In the genomic region with DNA sequence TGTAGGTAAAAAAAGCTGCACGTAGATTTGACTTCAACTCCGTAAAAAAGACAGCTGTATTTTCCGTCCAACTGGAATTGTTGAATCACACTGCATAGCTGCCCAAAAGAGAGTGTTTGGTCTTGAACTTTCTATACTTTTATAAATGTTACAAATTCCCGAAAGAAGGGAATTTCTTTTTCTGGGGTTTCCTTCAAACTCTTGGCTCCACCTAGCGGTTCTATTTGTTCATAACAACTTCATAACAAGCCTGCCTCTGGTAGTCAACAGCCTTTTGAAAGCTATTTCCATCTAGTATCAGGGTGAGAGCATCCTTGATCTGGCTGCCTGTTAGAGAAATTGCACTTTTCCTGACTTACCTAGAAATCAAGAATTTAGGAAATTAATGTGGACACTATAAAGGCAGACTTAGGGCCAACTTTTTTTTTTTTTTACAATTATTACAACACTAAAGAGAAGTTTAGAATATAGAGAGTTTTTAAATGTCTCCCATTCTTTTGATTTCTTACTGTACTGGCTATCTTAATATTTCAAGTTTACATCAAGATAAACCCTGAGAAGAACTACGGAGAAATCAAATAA, we compare ENCODE assay signal across 1 cellular context.
TF ChIP-seq lines count a peak whose summit lies in the region.

No MANE protein-coding gene starts in this region.

TF ChIP-seq in HepG2, 621 proteins besides CTCF, POLR2A, EP300 and RAD21 (continued from another document and continues in another):
- TF ChIP-seq, protein P1, sequence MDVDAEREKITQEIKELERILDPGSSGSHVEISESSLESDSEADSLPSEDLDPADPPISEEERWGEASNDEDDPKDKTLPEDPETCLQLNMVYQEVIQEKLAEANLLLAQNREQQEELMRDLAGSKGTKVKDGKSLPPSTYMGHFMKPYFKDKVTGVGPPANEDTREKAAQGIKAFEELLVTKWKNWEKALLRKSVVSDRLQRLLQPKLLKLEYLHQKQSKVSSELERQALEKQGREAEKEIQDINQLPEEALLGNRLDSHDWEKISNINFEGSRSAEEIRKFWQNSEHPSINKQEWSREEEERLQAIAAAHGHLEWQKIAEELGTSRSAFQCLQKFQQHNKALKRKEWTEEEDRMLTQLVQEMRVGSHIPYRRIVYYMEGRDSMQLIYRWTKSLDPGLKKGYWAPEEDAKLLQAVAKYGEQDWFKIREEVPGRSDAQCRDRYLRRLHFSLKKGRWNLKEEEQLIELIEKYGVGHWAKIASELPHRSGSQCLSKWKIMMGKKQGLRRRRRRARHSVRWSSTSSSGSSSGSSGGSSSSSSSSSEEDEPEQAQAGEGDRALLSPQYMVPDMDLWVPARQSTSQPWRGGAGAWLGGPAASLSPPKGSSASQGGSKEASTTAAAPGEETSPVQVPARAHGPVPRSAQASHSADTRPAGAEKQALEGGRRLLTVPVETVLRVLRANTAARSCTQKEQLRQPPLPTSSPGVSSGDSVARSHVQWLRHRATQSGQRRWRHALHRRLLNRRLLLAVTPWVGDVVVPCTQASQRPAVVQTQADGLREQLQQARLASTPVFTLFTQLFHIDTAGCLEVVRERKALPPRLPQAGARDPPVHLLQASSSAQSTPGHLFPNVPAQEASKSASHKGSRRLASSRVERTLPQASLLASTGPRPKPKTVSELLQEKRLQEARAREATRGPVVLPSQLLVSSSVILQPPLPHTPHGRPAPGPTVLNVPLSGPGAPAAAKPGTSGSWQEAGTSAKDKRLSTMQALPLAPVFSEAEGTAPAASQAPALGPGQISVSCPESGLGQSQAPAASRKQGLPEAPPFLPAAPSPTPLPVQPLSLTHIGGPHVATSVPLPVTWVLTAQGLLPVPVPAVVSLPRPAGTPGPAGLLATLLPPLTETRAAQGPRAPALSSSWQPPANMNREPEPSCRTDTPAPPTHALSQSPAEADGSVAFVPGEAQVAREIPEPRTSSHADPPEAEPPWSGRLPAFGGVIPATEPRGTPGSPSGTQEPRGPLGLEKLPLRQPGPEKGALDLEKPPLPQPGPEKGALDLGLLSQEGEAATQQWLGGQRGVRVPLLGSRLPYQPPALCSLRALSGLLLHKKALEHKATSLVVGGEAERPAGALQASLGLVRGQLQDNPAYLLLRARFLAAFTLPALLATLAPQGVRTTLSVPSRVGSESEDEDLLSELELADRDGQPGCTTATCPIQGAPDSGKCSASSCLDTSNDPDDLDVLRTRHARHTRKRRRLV (CRISPR knock-in tag; IDR thresholded peaks at IDR 0.05) = 0 out of 2 replicates have a peak, but pooled peaks have one; percentile 36
- 0 out of 2 replicates have a peak, but pooled peaks have one; percentile 26 for TF ChIP-seq TFE3 (CRISPR knock-in tag; IDR thresholded peaks at IDR 0.05)
- TF ChIP-seq PCBP1 (IDR thresholded peaks at IDR 0.05; ENCODE audit: borderline replicate concordance, low read depth, low read length) = no peak
- TF ChIP-seq PLSCR1 (CRISPR knock-in tag; IDR thresholded peaks at IDR 0.05; ENCODE audit: borderline replicate concordance) = no peak
- no peak for TF ChIP-seq SRSF9 (IDR thresholded peaks at IDR 0.05; ENCODE audit: borderline replicate concordance, insufficient read depth, low read depth, low read length, poor library complexity, severe bottlenecking)
- TF ChIP-seq MAFF (IDR thresholded peaks at IDR 0.05; ENCODE audit: low read depth, low read length) = no peak
- TF ChIP-seq ZNF33B (CRISPR knock-in tag; IDR thresholded peaks at IDR 0.05) = no peak
- no peak for TF ChIP-seq HNRNPLL (IDR thresholded peaks at IDR 0.05; ENCODE audit: low read depth, low read length, poor library complexity, severe bottlenecking)
- TF ChIP-seq ZNF274 (CRISPR knock-in tag; IDR thresholded peaks at IDR 0.05) = no peak
- TF ChIP-seq, protein P2, sequence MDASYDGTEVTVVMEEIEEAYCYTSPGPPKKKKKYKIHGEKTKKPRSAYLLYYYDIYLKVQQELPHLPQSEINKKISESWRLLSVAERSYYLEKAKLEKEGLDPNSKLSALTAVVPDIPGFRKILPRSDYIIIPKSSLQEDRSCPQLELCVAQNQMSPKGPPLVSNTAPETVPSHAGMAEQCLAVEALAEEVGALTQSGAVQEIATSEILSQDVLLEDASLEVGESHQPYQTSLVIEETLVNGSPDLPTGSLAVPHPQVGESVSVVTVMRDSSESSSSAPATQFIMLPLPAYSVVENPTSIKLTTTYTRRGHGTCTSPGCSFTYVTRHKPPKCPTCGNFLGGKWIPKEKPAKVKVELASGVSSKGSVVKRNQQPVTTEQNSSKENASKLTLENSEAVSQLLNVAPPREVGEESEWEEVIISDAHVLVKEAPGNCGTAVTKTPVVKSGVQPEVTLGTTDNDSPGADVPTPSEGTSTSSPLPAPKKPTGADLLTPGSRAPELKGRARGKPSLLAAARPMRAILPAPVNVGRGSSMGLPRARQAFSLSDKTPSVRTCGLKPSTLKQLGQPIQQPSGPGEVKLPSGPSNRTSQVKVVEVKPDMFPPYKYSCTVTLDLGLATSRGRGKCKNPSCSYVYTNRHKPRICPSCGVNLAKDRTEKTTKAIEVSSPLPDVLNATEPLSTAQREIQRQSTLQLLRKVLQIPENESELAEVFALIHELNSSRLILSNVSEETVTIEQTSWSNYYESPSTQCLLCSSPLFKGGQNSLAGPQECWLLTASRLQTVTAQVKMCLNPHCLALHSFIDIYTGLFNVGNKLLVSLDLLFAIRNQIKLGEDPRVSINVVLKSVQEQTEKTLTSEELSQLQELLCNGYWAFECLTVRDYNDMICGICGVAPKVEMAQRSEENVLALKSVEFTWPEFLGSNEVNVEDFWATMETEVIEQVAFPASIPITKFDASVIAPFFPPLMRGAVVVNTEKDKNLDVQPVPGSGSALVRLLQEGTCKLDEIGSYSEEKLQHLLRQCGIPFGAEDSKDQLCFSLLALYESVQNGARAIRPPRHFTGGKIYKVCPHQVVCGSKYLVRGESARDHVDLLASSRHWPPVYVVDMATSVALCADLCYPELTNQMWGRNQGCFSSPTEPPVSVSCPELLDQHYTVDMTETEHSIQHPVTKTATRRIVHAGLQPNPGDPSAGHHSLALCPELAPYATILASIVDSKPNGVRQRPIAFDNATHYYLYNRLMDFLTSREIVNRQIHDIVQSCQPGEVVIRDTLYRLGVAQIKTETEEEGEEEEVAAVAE (CRISPR knock-in tag; IDR thresholded peaks at IDR 0.05; ENCODE audit: borderline replicate concordance) = no peak
- no peak for TF ChIP-seq ZFP36L2 (CRISPR knock-in tag; IDR thresholded peaks at IDR 0.05)
- TF ChIP-seq STAG1 (CRISPR knock-in tag; IDR thresholded peaks at IDR 0.05) = peak; percentile 88
- TF ChIP-seq PAWR (CRISPR knock-in tag; IDR thresholded peaks at IDR 0.05; ENCODE audit: borderline replicate concordance) = no peak
- TF ChIP-seq ZNF761 (CRISPR knock-in tag; conservative IDR thresholded peaks at IDR 0.05) = no peak
- no peak for TF ChIP-seq ZKSCAN8 (CRISPR knock-in tag; IDR thresholded peaks at IDR 0.05; ENCODE audit: borderline replicate concordance)
- TF ChIP-seq GTF2F1 (IDR thresholded peaks at IDR 0.05; ENCODE audit: low read length) = no peak
- no peak for TF ChIP-seq YY1 (IDR thresholded peaks at IDR 0.05; ENCODE audit: insufficient read depth, insufficient replicate concordance, low read depth, low read length)
- TF ChIP-seq KLF15 (CRISPR knock-in tag; IDR thresholded peaks at IDR 0.05; ENCODE audit: borderline replicate concordance) = no peak
- no peak for TF ChIP-seq ZSCAN9 (CRISPR knock-in tag; IDR thresholded peaks at IDR 0.05; ENCODE audit: borderline replicate concordance)
- no peak for TF ChIP-seq ZNF383 (CRISPR knock-in tag; IDR thresholded peaks at IDR 0.05; ENCODE audit: borderline replicate concordance)
- TF ChIP-seq, protein P3, sequence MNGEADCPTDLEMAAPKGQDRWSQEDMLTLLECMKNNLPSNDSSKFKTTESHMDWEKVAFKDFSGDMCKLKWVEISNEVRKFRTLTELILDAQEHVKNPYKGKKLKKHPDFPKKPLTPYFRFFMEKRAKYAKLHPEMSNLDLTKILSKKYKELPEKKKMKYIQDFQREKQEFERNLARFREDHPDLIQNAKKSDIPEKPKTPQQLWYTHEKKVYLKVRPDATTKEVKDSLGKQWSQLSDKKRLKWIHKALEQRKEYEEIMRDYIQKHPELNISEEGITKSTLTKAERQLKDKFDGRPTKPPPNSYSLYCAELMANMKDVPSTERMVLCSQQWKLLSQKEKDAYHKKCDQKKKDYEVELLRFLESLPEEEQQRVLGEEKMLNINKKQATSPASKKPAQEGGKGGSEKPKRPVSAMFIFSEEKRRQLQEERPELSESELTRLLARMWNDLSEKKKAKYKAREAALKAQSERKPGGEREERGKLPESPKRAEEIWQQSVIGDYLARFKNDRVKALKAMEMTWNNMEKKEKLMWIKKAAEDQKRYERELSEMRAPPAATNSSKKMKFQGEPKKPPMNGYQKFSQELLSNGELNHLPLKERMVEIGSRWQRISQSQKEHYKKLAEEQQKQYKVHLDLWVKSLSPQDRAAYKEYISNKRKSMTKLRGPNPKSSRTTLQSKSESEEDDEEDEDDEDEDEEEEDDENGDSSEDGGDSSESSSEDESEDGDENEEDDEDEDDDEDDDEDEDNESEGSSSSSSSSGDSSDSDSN (CRISPR knock-in tag; IDR thresholded peaks at IDR 0.05) = no peak
- TF ChIP-seq SMARCC2 (IDR thresholded peaks at IDR 0.05) = no peak
- TF ChIP-seq POLR2AphosphoS5 (IDR thresholded peaks at IDR 0.05; ENCODE audit: low read depth, low read length) = no peak
- TF ChIP-seq, protein P4, sequence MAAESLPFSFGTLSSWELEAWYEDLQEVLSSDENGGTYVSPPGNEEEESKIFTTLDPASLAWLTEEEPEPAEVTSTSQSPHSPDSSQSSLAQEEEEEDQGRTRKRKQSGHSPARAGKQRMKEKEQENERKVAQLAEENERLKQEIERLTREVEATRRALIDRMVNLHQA (CRISPR knock-in tag; IDR thresholded peaks at IDR 0.05) = no peak
- TF ChIP-seq ZNF207 (IDR thresholded peaks at IDR 0.05; ENCODE audit: borderline replicate concordance) = no peak
- TF ChIP-seq SOX6 (IDR thresholded peaks at IDR 0.05) = no peak
- TF ChIP-seq SOX6 (CRISPR knock-in tag; IDR thresholded peaks at IDR 0.05) = no peak
- TF ChIP-seq TAF15 (IDR thresholded peaks at IDR 0.05; ENCODE audit: low read depth, low read length, poor library complexity, severe bottlenecking) = no peak
- no peak for TF ChIP-seq ZNF816 (CRISPR knock-in tag; IDR thresholded peaks at IDR 0.05; ENCODE audit: borderline replicate concordance)
- TF ChIP-seq SRSF1 (optimal IDR thresholded peaks at IDR 0.05; ENCODE audit: low read depth, low read length) = no peak
- TF ChIP-seq ELF4 (CRISPR knock-in tag; IDR thresholded peaks at IDR 0.05; ENCODE audit: borderline replicate concordance) = no peak
- no peak for TF ChIP-seq TFDP2 (CRISPR knock-in tag; IDR thresholded peaks at IDR 0.05)
- TF ChIP-seq KLF11 (CRISPR knock-in tag; IDR thresholded peaks at IDR 0.05) = 0 out of 2 replicates have a peak, but pooled peaks have one; percentile 38
- no peak for TF ChIP-seq SP2 (CRISPR knock-in tag; IDR thresholded peaks at IDR 0.05)
- no peak for TF ChIP-seq ETV6 (CRISPR knock-in tag; conservative IDR thresholded peaks at IDR 0.05)
- TF ChIP-seq LCORL (IDR thresholded peaks at IDR 0.05) = no peak
- TF ChIP-seq LCORL (CRISPR knock-in tag; IDR thresholded peaks at IDR 0.05) = no peak
- TF ChIP-seq PPARG (CRISPR knock-in tag; conservative IDR thresholded peaks at IDR 0.05) = 0 out of 2 replicates have a peak, but pooled peaks have one; percentile 16
- no peak for TF ChIP-seq KMT2B (CRISPR knock-in tag; IDR thresholded peaks at IDR 0.05)
- no peak for TF ChIP-seq FOSL1 (CRISPR knock-in tag; IDR thresholded peaks at IDR 0.05; ENCODE audit: borderline replicate concordance)
- peak; percentile 18; the same call in 1 of the 2 replicates for TF ChIP-seq ARID3A (IDR thresholded peaks at IDR 0.05; ENCODE audit: low read depth, low read length)
- TF ChIP-seq ATF4 (CRISPR knock-in tag; IDR thresholded peaks at IDR 0.05) = no peak
